12 cellular contexts compared by ENCODE assay signal in genomic region chr3:27669505-27670085, GRCh38. TPM values are rescaled to one million over a fixed set of nuclear protein-coding genes. Genes with fewer than 3 reads are reported as not detected.
DNase-seq lines count a peak whose midpoint lies in the region; ATAC-seq, FAIRE-seq and TF ChIP-seq lines count a peak whose summit lies in the region.
"Had no signal": no experiment of that assay in that cellular context is flagged by ENCODE, and none has a peak within 500 bp of the region (broad histone marks: within the 10 kb centered on the region; RNA-seq: fewer than 3 reads in every experiment).

No MANE protein-coding gene starts in this region.

- H3K79me2 ChIP-seq in SK-N-SH (ENCODE audit: insufficient read depth): no peaks in the 10 kb centered on the region

- DNase-seq in bronchial epithelial cell (ENCODE audit: low read depth) (peak; percentile 38), SK-N-SH (no peak), ascending aorta (ENCODE audit: low spot score in 2 of 2) (no peak), GDM1 (lab: John Stamatoyannopoulos, UW) (no peak), GM03348 (ENCODE audit: low spot score) (no peak)
- DNase-seq: erythroblast, NCI-H187 treated with DMSO at 0.1 percent for 48 hours, retina, transverse colon had no signal

- no peak for TF ChIP-seq RAD21 in SK-N-SH (IDR thresholded peaks at IDR 0.05; ENCODE audit: low read length)

- TF ChIP-seq CTCF in bronchial epithelial cell (IDR thresholded peaks at IDR 0.05; ENCODE audit: insufficient read depth, low read length, severe bottlenecking): no peak
- no peak for TF ChIP-seq CTCF in SK-N-SH (IDR thresholded peaks at IDR 0.05)
- no peak for TF ChIP-seq CTCF in ascending aorta (IDR thresholded peaks at IDR 0.05)

- 83% methylated on average over 3 of the region's 3 CpGs for WGBS in SK-N-SH (ENCODE audit: low lambda C conversion rate)

- no peaks in the 10 kb centered on the region for H3K9me2 ChIP-seq in SK-N-SH

- no peak overlapping the region for H2AFZ ChIP-seq in SK-N-SH (ENCODE audit: low read depth)

- H3K9me3 ChIP-seq in SK-N-SH (no peaks in the 10 kb centered on the region), ascending aorta (no peaks in the 10 kb centered on the region)
- H3K9me3 ChIP-seq: transverse colon had no signal

- H3K4me1 ChIP-seq in SK-N-SH (ENCODE audit: control insufficient read depth in 1 of 2, insufficient read depth in 2 of 2, low read depth in 1 of 2, low read length in 1 of 2) (peaks cover 0 to 5% of the 10 kb centered on the region in 2 experiments; a peak in 1 of 4 replicates), ascending aorta (peaks cover 0 to 4% of the 10 kb centered on the region in 2 donors)

- H3K36me3 ChIP-seq in bronchial epithelial cell (ENCODE audit: control insufficient read depth, insufficient read depth, low read length): no peaks in the 10 kb centered on the region
- H3K36me3 ChIP-seq in SK-N-SH (replicated peaks in 1 of 2; ENCODE audit: control insufficient read depth in 1 of 2, insufficient read depth in 2 of 2, low read length in 1 of 2): no peaks in the 10 kb centered on the region
- no peaks in the 10 kb centered on the region for H3K36me3 ChIP-seq in ascending aorta
- H3K36me3 ChIP-seq: transverse colon had no signal

- no peak overlapping the region for H3K27ac ChIP-seq in SK-N-SH (ENCODE audit: low read depth in 2 of 2, low read length in 1 of 2)
- no peak overlapping the region for H3K27ac ChIP-seq in ascending aorta
- H3K27ac ChIP-seq: transverse colon had no signal

- ATAC-seq in GM18502 (IDR thresholded peaks at IDR 0.05; ENCODE audit: poor library complexity, unreplicated experiment) (peak; percentile 74), GM21360 (IDR thresholded peaks at IDR 0.05; ENCODE audit: unreplicated experiment) (peak; percentile 64), HG03103 (IDR thresholded peaks at IDR 0.05; ENCODE audit: low read depth, unreplicated experiment) (peak; percentile 46)

- H3K4me3 ChIP-seq in bronchial epithelial cell (ENCODE audit: low read depth, low read length) (no peak overlapping the region), SK-N-SH (ENCODE audit: low read depth in 2 of 2, low read length in 1 of 2) (no peak overlapping the region), ascending aorta (no peak overlapping the region)
- H3K4me3 ChIP-seq: transverse colon had no signal

- intact Hi-C loops in ascending aorta (cut with DNase I): no loop called here

- H4K20me1 ChIP-seq in SK-N-SH (ENCODE audit: insufficient read depth): no peaks in the 10 kb centered on the region

- no peak overlapping the region for H3K9ac ChIP-seq in SK-N-SH

- H3F3A ChIP-seq in SK-N-SH (replicated peaks; ENCODE audit: insufficient read depth): no peaks in the 10 kb centered on the region

- H3K27me3 ChIP-seq in bronchial epithelial cell (ENCODE audit: control insufficient read depth, insufficient read depth, low read length): no peaks in the 10 kb centered on the region
- H3K27me3 ChIP-seq in SK-N-SH (ENCODE audit: insufficient read depth): no peaks in the 10 kb centered on the region
- H3K27me3 ChIP-seq in ascending aorta: no peaks in the 10 kb centered on the region
- H3K27me3 ChIP-seq: transverse colon had no signal

- no peak overlapping the region for H3K4me2 ChIP-seq in SK-N-SH

- peak; percentile 68 for FAIRE-seq in bronchial epithelial cell (lab: Jason Lieb, UNC)

- no peak for TF ChIP-seq EP300 in SK-N-SH (IDR thresholded peaks at IDR 0.05; ENCODE audit: borderline replicate concordance in 1 of 2, low read depth in 1 of 2, low read length in 1 of 2)

- POLR2A ChIA-PET in SK-N-SH (lab: Yijun Ruan, JAX): no interaction called here

- CTCF ChIA-PET in SK-N-SH (lab: Yijun Ruan, JAX): interaction anchor here (0.7 to 2.6 kb wide), 4 partner anchors 10 to 53 kb away, joined by 3 to 15 read pairs (median 4); no protein-coding TSS in a partner anchor

TF ChIP-seq in SK-N-SH, 30 proteins besides CTCF, POLR2A, EP300 and RAD21:
- TF ChIP-seq MEF2A (IDR thresholded peaks at IDR 0.05; ENCODE audit: borderline replicate concordance, low read depth): no peak
- no peak for TF ChIP-seq FOXM1 (IDR thresholded peaks at IDR 0.05; ENCODE audit: low read depth)
- no peak for TF ChIP-seq ELF1 (IDR thresholded peaks at IDR 0.05)
- TF ChIP-seq FOSL2 (IDR thresholded peaks at IDR 0.05; ENCODE audit: borderline replicate concordance, low read depth): no peak
- TF ChIP-seq REST (IDR thresholded peaks at IDR 0.05; ENCODE audit: low read depth, low read length): no peak
- TF ChIP-seq SMC3 (IDR thresholded peaks at IDR 0.05; ENCODE audit: low read depth, low read length): no peak
- no peak for TF ChIP-seq RCOR1 (IDR thresholded peaks at IDR 0.05; ENCODE audit: low read length)
- TF ChIP-seq YY1 (IDR thresholded peaks at IDR 0.05; ENCODE audit: low read depth): no peak
- no peak for TF ChIP-seq MAX (IDR thresholded peaks at IDR 0.05; ENCODE audit: low read depth)
- TF ChIP-seq MXI1 (IDR thresholded peaks at IDR 0.05; ENCODE audit: low read depth, low read length): no peak

RNA-seq across cellular contexts. Expression of gene EOMES, which starts 52.5 kb away (rescaled TPM):
- total RNA-seq in bronchial epithelial cell (not detected in 2 replicates), ascending aorta (not detected)
- not detected in 2 replicates for polyA plus RNA-seq in SK-N-SH (2012; rRNA removed)
- polyA plus RNA-seq in SK-N-SH (2012; cell fraction: cytosol; rRNA removed): not detected in 2 replicates
- not detected in 2 replicates for polyA plus RNA-seq in SK-N-SH (2012; cell fraction: nucleus; rRNA removed)
